In genomic region chr3:89098964-89099585, GRCh38 we compare ENCODE assay signal across 8 cellular contexts. TPM values are rescaled to one million over a fixed set of nuclear protein-coding genes. Genes with fewer than 3 reads are reported as not detected.
DNase-seq lines count a peak whose midpoint lies in the region; ATAC-seq, FAIRE-seq and TF ChIP-seq lines count a peak whose summit lies in the region.

No MANE protein-coding gene starts in this region.

- no peaks in the 10 kb centered on the region for H3K36me3 ChIP-seq in MG63

- no peak for TF ChIP-seq POLR2A in GM12892 (IDR thresholded peaks at IDR 0.05; ENCODE audit: low read depth, low read length)

- H3K4me1 Mint-ChIP-seq in endothelial cell (ENCODE audit: unreplicated experiment), result no peaks in the 10 kb centered on the region
- no peaks in the 10 kb centered on the region for H3K4me1 Mint-ChIP-seq in naive B cell
- no peaks in the 10 kb centered on the region for H3K4me1 Mint-ChIP-seq in immature natural killer cell

- H3K9me3 ChIP-seq in MG63, result no peaks in the 10 kb centered on the region

- H3K4me3 Mint-ChIP-seq in endothelial cell (ENCODE audit: unreplicated experiment) (no peak overlapping the region), naive B cell (no peak overlapping the region), immature natural killer cell (no peak overlapping the region)

- ATAC-seq in HG02571 (IDR thresholded peaks at IDR 0.05; ENCODE audit: unreplicated experiment), result peak; percentile 94
- ATAC-seq in naive B cell (ENCODE audit: low read depth in 2 of 2), result peak; percentile 86 to 93

- TF ChIP-seq CTCF in AG09319 (IDR thresholded peaks at IDR 0.05; ENCODE audit: low read depth, low read length) (peak; percentile 99), endothelial cell (IDR thresholded peaks at IDR 0.05; ENCODE audit: unreplicated experiment) (peak; percentile 75)

- FAIRE-seq in GM12892 (lab: Jason Lieb, UNC), result peak; percentile 88

- H3K27ac Mint-ChIP-seq in endothelial cell (ENCODE audit: unreplicated experiment), result no peak overlapping the region
- H3K27ac Mint-ChIP-seq in naive B cell, result no peak overlapping the region
- no peak overlapping the region for H3K27ac Mint-ChIP-seq in immature natural killer cell

- no peak overlapping the region for H3K4me3 ChIP-seq in MG63

- H3K27me3 Mint-ChIP-seq in endothelial cell (ENCODE audit: unreplicated experiment), result no peaks in the 10 kb centered on the region
- no peaks in the 10 kb centered on the region for H3K27me3 Mint-ChIP-seq in naive B cell
- no peaks in the 10 kb centered on the region for H3K27me3 Mint-ChIP-seq in immature natural killer cell (ENCODE audit: low read depth in 3 of 3)

- DNase-seq in AG09319 (ENCODE audit: extremely low read depth, low read depth), result peak; percentile 22
- no peak for DNase-seq in GM12892 (ENCODE audit: insufficient read length)
- DNase-seq in MG63, result peak; percentile 43
- DNase-seq in SW480 (ENCODE audit: low spot score), result peak; percentile 62
- peak; percentile 48 for DNase-seq in endothelial cell (ENCODE audit: low spot score)
- DNase-seq in naive B cell, result peak; percentile 47
- DNase-seq in immature natural killer cell, result no peak

- H3K9me3 Mint-ChIP-seq in endothelial cell (ENCODE audit: unreplicated experiment) (no peaks in the 10 kb centered on the region), naive B cell (no peaks in the 10 kb centered on the region), immature natural killer cell (peaks cover 0 to 10% (median under 1%) of the 10 kb centered on the region in 6 donors)

- H3K36me3 Mint-ChIP-seq in endothelial cell (ENCODE audit: low read depth, unreplicated experiment) (no peaks in the 10 kb centered on the region), naive B cell (no peaks in the 10 kb centered on the region), immature natural killer cell (no peaks in the 10 kb centered on the region)

- H3K27me3 ChIP-seq in MG63, result no peaks in the 10 kb centered on the region; the same call in 1 of the 2 replicates

RNA-seq across cellular contexts. Expression of gene EPHA3, which starts 8.3 kb away (rescaled TPM):
- not detected for polyA plus RNA-seq in GM12892 (2012; ENCODE audit: missing spikeins)
- 0.30 TPM in 1 of 2 replicates, not detected in the other for total RNA-seq in MG63 (2014; rRNA removed; shearing (Covaris generic); ENCODE audit: low replicate concordance)
- total RNA-seq in endothelial cell (ENCODE audit: unreplicated experiment), result not detected
- polyA plus RNA-seq in naive B cell (ENCODE audit: low read depth in 6 of 6) (not detected), immature natural killer cell (not detected)

Comparison
In these comparisons a context has a peak if more than half of its experiments do, and no peak if none do; other contexts are left out.
1. DNase-seq: peak in AG09319 (single experiment), MG63 (single experiment), SW480 (single experiment), endothelial cell (single experiment) and naive B cell (single experiment); none in GM12892 (single experiment) and immature natural killer cell (0 of 3).